ENCODE assay signal across 19 cellular contexts in genomic region chr18:36126668-36127067, GRCh38. TPM values are rescaled to one million over a fixed set of nuclear protein-coding genes. Genes with fewer than 3 reads are reported as not detected.
DNase-seq lines count a peak whose midpoint lies in the region; TF ChIP-seq lines count a peak whose summit lies in the region.
"Had no signal": no experiment of that assay in that cellular context is flagged by ENCODE, and none has a peak within 500 bp of the region (broad histone marks: within the 10 kb centered on the region; RNA-seq: fewer than 3 reads in every experiment).

No MANE protein-coding gene starts in this region.

- H3K9me3 Mint-ChIP-seq in activated naive CD4-positive, alpha-beta T cell treated with anti-CD3 and anti-CD28 coated beads, Interleukin-2, amount 50 U/mL, for 24 hours, result no peaks in the 10 kb centered on the region
- no peaks in the 10 kb centered on the region for H3K9me3 Mint-ChIP-seq in neural crest cell
- H3K9me3 Mint-ChIP-seq: CD14-positive monocyte; dendritic cell treated with granulocyte-macrophage colony-stimulating factor and Interleukin-4, amounts not matched to agents 40 ng/mL and 50 ng/mL, for 4 days had no signal

- H3K4me1 Mint-ChIP-seq in activated naive CD4-positive, alpha-beta T cell treated with anti-CD3 and anti-CD28 coated beads, Interleukin-2, amount 50 U/mL, for 24 hours, result peaks cover 41% of the 10 kb centered on the region
- peaks cover 32% of the 10 kb centered on the region for H3K4me1 Mint-ChIP-seq in neural crest cell

- H3K27me3 Mint-ChIP-seq in activated naive CD4-positive, alpha-beta T cell treated with anti-CD3 and anti-CD28 coated beads, Interleukin-2, amount 50 U/mL, for 24 hours, result no peaks in the 10 kb centered on the region
- no peaks in the 10 kb centered on the region for H3K27me3 Mint-ChIP-seq in neural crest cell (ENCODE audit: low read depth)
- H3K27me3 Mint-ChIP-seq: dendritic cell treated with granulocyte-macrophage colony-stimulating factor and Interleukin-4, amounts not matched to agents 40 ng/mL and 50 ng/mL, for 4 days; naive thymus-derived CD4-positive, alpha-beta T cell had no signal

- H3K27ac Mint-ChIP-seq in activated naive CD4-positive, alpha-beta T cell treated with anti-CD3 and anti-CD28 coated beads, Interleukin-2, amount 50 U/mL, for 24 hours, result no peak overlapping the region
- H3K27ac Mint-ChIP-seq in neural crest cell (ENCODE audit: unreplicated experiment), result no peak overlapping the region
- H3K27ac Mint-ChIP-seq: activated CD8-positive, alpha-beta T cell treated with anti-CD3 and anti-CD28 coated beads, Interleukin-2, amount 10 ng/mL, durations not matched to agents 7 days and 5 days; CD14-positive monocyte; dendritic cell treated with granulocyte-macrophage colony-stimulating factor and Interleukin-4, amounts not matched to agents 40 ng/mL and 50 ng/mL, for 4 days had no signal

- TF ChIP-seq CTCF in neural crest cell (conservative IDR thresholded peaks at IDR 0.05), result no peak

- no peak for DNase-seq in activated naive CD4-positive, alpha-beta T cell treated with anti-CD3 and anti-CD28 coated beads, Interleukin-2, amount 50 U/mL, for 16 hours
- DNase-seq in SK-N-DZ (ENCODE audit: low spot score) (peak; percentile 70), neural crest cell (ENCODE audit: low read depth, low spot score) (no peak), activated gamma-delta T cell (lab: John Stamatoyannopoulos, UW) (no peak), activated gamma-delta T cell treated with Interleukin-2 at 50 U/mL for 16 hours (no peak)
- DNase-seq: ACHN; activated CD4-positive, CD25-positive, alpha-beta regulatory T cell; activated CD8-positive, alpha-beta T cell treated with anti-CD3 and anti-CD28 coated beads, Interleukin-2, amount 10 ng/mL, durations not matched to agents 7 days and 5 days; amniotic stem cell; left colon; mesendoderm; MM.1S; naive thymus-derived CD4-positive, alpha-beta T cell; NCI-H1436 treated with DMSO at 0.1 percent for 48 hours; NCI-H524; T1000 had no signal

- H3K36me3 Mint-ChIP-seq in activated naive CD4-positive, alpha-beta T cell treated with anti-CD3 and anti-CD28 coated beads, Interleukin-2, amount 50 U/mL, for 24 hours, result peaks cover 14% of the 10 kb centered on the region
- peaks cover 8% of the 10 kb centered on the region for H3K36me3 Mint-ChIP-seq in neural crest cell (ENCODE audit: low read depth)

- H3K4me3 Mint-ChIP-seq in activated naive CD4-positive, alpha-beta T cell treated with anti-CD3 and anti-CD28 coated beads, Interleukin-2, amount 50 U/mL, for 24 hours, result peak overlapping the region; percentile 34
- peak overlapping the region; percentile 71 for H3K4me3 Mint-ChIP-seq in neural crest cell
- H3K4me3 Mint-ChIP-seq: activated CD8-positive, alpha-beta T cell treated with anti-CD3 and anti-CD28 coated beads, Interleukin-2, amount 10 ng/mL, durations not matched to agents 7 days and 5 days; CD14-positive monocyte; dendritic cell treated with granulocyte-macrophage colony-stimulating factor and Interleukin-4, amounts not matched to agents 40 ng/mL and 50 ng/mL, for 4 days had no signal

RNA-seq across cellular contexts. Expression of gene SLC39A6, which starts 2.5 kb away (rescaled TPM):
- 141 and 161 TPM in 2 replicates for polyA plus RNA-seq in SK-N-DZ (2014; cell fraction: cytosol; rRNA removed)
- polyA plus RNA-seq in SK-N-DZ (2014; cell fraction: nucleus; rRNA removed), result 63.8 and 68.6 TPM in 2 replicates
- total RNA-seq in neural crest cell, result 101 TPM in 2 replicates

RNA-seq across cellular contexts. Expression of gene ELP2, which starts 3.0 kb away (rescaled TPM):
- polyA plus RNA-seq in SK-N-DZ (2014; cell fraction: cytosol; rRNA removed), result 87.2 and 95.2 TPM in 2 replicates
- 113 and 126 TPM in 2 replicates for polyA plus RNA-seq in SK-N-DZ (2014; cell fraction: nucleus; rRNA removed)
- total RNA-seq in neural crest cell, result 80.4 and 94.1 TPM in 2 replicates

RNA-seq across cellular contexts. Expression of gene RPRD1A, which starts 59.3 kb away (rescaled TPM):
- 101 and 103 TPM in 2 replicates for polyA plus RNA-seq in SK-N-DZ (2014; cell fraction: cytosol; rRNA removed)
- 439 and 455 TPM in 2 replicates for polyA plus RNA-seq in SK-N-DZ (2014; cell fraction: nucleus; rRNA removed)
- total RNA-seq in neural crest cell, result 76.2 and 76.3 TPM in 2 replicates
